8 cellular contexts compared by ENCODE assay signal in genomic region chr1:52726265-52727113, GRCh38. TPM values are rescaled to one million over a fixed set of nuclear protein-coding genes. Genes with fewer than 3 reads are reported as not detected.
DNase-seq lines count a peak whose midpoint lies in the region; ATAC-seq, FAIRE-seq and TF ChIP-seq lines count a peak whose summit lies in the region.

Gene ZYG11B (plus strand): TSS chr1:52726453. CDS start chr1:52726654, 201 bp downstream.

- BruUV-seq in IMR-90 (replicated peaks; lab: Mats Ljungman, UMichigan) (no TSS peak), OCI-LY7 (replicated peaks; lab: Mats Ljungman, UMichigan) (no TSS peak)

- H3K9me2 ChIP-seq in OCI-LY7 (ENCODE audit: insufficient read depth, low read length) = no peaks in the 10 kb centered on the region

- in situ Hi-C loops in IMR-90 (cut with MboI; ENCODE audit: low sequenced_read_pairs) = no loop called here

- FAIRE-seq in D721Med (lab: Jason Lieb, UNC) = no peak

- H3K27ac ChIP-seq in IMR-90 (ENCODE audit: insufficient read depth, low read length) (peak within 1 kb of the TSS; percentile 66), OCI-LY7 (ENCODE audit: low read depth, low read length, poor library complexity, severe bottlenecking) (no peak within 1 kb of the TSS)

- H4K8ac ChIP-seq in IMR-90 (ENCODE audit: low read depth in 2 of 2, low read length in 2 of 2) = peak within 1 kb of the TSS; percentile 52 to 98

- intact Hi-C loops in IMR-90 (cut with micrococcal nuclease) (no loop called here), OCI-LY7 (cut with micrococcal nuclease; ENCODE audit: unreplicated experiment) (loop anchor here (2.0 kb wide), 1 partner anchor 24 kb away; no protein-coding TSS in a partner anchor)

- H3K9me3 ChIP-seq in IMR-90 (ENCODE audit: control insufficient read depth, insufficient read depth, low read length) = no peaks in the 10 kb centered on the region
- H3K9me3 ChIP-seq in OCI-LY7 (ENCODE audit: low read length) = no peaks in the 10 kb centered on the region
- H3K9me3 ChIP-seq in mononuclear cell (ENCODE audit: low read depth, low read length) = no peaks in the 10 kb centered on the region

- ATAC-seq in GM21528 (IDR thresholded peaks at IDR 0.05; ENCODE audit: low FRiP score, unreplicated experiment) = peak; percentile 86
- ATAC-seq in IMR-90 (ENCODE audit: low read depth) = peak; percentile 97

- H2AFZ ChIP-seq in IMR-90 (replicated peaks; ENCODE audit: low read length, poor library complexity) = peak within 1 kb of the TSS; percentile 95
- H2AFZ ChIP-seq in OCI-LY7 (ENCODE audit: low read length) = peak within 1 kb of the TSS; percentile 98

- peak within 1 kb of the TSS; percentile 88; the same call in 1 of the 2 replicates for H2BK20ac ChIP-seq in IMR-90 (ENCODE audit: low read depth, low read length)

- H3K4me3 ChIP-seq in IMR-90 (ENCODE audit: insufficient read depth, low read depth, low read length) (peak within 1 kb of the TSS; percentile 94), OCI-LY7 (ENCODE audit: low read depth, low read length, poor library complexity, severe bottlenecking) (peak within 1 kb of the TSS; percentile 82), mononuclear cell (ENCODE audit: low read length) (peak within 1 kb of the TSS; percentile 71)

- H3K56ac ChIP-seq in IMR-90 (ENCODE audit: extremely low read depth, insufficient read depth, low read length) = peak within 1 kb of the TSS; percentile 75

- 0% methylated on average over 25 of the region's 59 CpGs; no CpG with 5 or more reads in 1 of the 2 experiments for WGBS in IMR-90 (ENCODE audit: extremely low coverage in 2 of 2, insufficient read length in 1 of 2), 2 experiments

- peak within 1 kb of the TSS; percentile 65 for H4K91ac ChIP-seq in IMR-90 (ENCODE audit: insufficient read depth, low read depth, low read length)

- H4K5ac ChIP-seq in IMR-90 (ENCODE audit: low read depth, low read length) = peak within 1 kb of the TSS; percentile 96; the same call in 1 of the 2 replicates

- no peak for TF ChIP-seq POLR2A in IMR-90 (IDR thresholded peaks at IDR 0.05; ENCODE audit: low read depth, low read length)

- peak within 1 kb of the TSS; percentile 99 for H2AK9ac ChIP-seq in IMR-90 (replicated peaks; ENCODE audit: low read depth, low read length, poor library complexity)

- H4K20me1 ChIP-seq in IMR-90 (ENCODE audit: insufficient read depth, low read length) (peaks cover 39% of the 10 kb centered on the region), OCI-LY7 (ENCODE audit: insufficient read depth, low read length) (no peaks in the 10 kb centered on the region)

- H3K14ac ChIP-seq in IMR-90 (replicated peaks; ENCODE audit: low read depth, low read length) = peak within 1 kb of the TSS; percentile 92

- TF ChIP-seq CTCF in D721Med (IDR thresholded peaks at IDR 0.05; ENCODE audit: insufficient read depth, missing control alignments) (no peak), IMR-90 (conservative IDR thresholded peaks at IDR 0.05; ENCODE audit: low read depth, low read length) (no peak), OCI-LY7 (conservative IDR thresholded peaks at IDR 0.05; ENCODE audit: low read length) (no peak)

- H3K27me3 ChIP-seq in IMR-90 (ENCODE audit: control insufficient read depth, insufficient read depth, low read length) (no peaks in the 10 kb centered on the region), mononuclear cell (ENCODE audit: insufficient read depth, low read length) (no peaks in the 10 kb centered on the region)

- H3K4me2 ChIP-seq in IMR-90 (ENCODE audit: low read depth, low read length) (peak within 1 kb of the TSS; percentile 100), OCI-LY7 (ENCODE audit: low read length) (peak within 1 kb of the TSS; percentile 92)

- no peaks in the 10 kb centered on the region for H3K36me3 ChIP-seq in IMR-90 (ENCODE audit: control insufficient read depth, insufficient read depth, low read length)
- no peaks in the 10 kb centered on the region for H3K36me3 ChIP-seq in OCI-LY7 (ENCODE audit: insufficient read depth, low read length)

- peak within 1 kb of the TSS; percentile 69 for H2BK5ac ChIP-seq in IMR-90 (ENCODE audit: low read depth, low read length, poor library complexity, severe bottlenecking)

- peak within 1 kb of the TSS; percentile 52; the same call in 1 of the 2 replicates for H2AK5ac ChIP-seq in IMR-90 (ENCODE audit: low read depth, low read length)

- DNase-seq in D721Med (ENCODE audit: insufficient read length, low spot score) (peak; percentile 86), IMR-90 (peak; percentile 76), OCI-LY7 (ENCODE audit: low spot score) (peak; percentile 91), activated T-cell treated with anti-CD3 and anti-CD28 coated beads for 1 hour (ENCODE audit: low read depth) (peak; percentile 84), epidermal melanocyte (ENCODE audit: insufficient read length, low spot score) (peak; percentile 98)
- DNase-seq in stimulated activated CD8-positive, alpha-beta memory T cell treated with anti-CD3 and anti-CD28 coated beads, Interleukin-4, amount 100 ng/mL, for 1 hour (ENCODE audit: low read depth in 2 of 2, low spot score in 1 of 2) = peak; percentile 76 to 84

- H2BK15ac ChIP-seq in IMR-90 (ENCODE audit: low read depth, low read length) = peak within 1 kb of the TSS; percentile 27; the same call in 1 of the 3 replicates

- H3K4me1 ChIP-seq in IMR-90 (ENCODE audit: control insufficient read depth, insufficient read depth, low read length) (peaks cover 7% of the 10 kb centered on the region), OCI-LY7 (ENCODE audit: insufficient read depth, low read length, poor library complexity, severe bottlenecking) (peaks cover 16% of the 10 kb centered on the region), mononuclear cell (ENCODE audit: insufficient read depth, low read length) (peaks cover 28% of the 10 kb centered on the region)

- CTCF ChIA-PET in IMR-90 (lab: Yijun Ruan, JAX) = interaction anchor here (0.6 kb wide), 1 partner anchor 19 kb away, joined by 3 read pairs; no protein-coding TSS in a partner anchor
- CTCF ChIA-PET in OCI-LY7 (lab: Charles Lee; ENCODE audit: unreplicated experiment) = interaction anchor here (0.7 kb wide), 1 partner anchor 22 kb away, joined by 4 read pairs; no protein-coding TSS in a partner anchor

- H3K9me1 ChIP-seq in IMR-90 (ENCODE audit: insufficient read depth, low read length) = peaks cover 5% of the 10 kb centered on the region; the same call in 1 of the 2 replicates

- POLR2A ChIA-PET in IMR-90 (lab: Charles Lee; ENCODE audit: unreplicated experiment) (interaction anchor here (0.6 kb wide), 1 partner anchor 101 kb away, joined by 8 read pairs; no protein-coding TSS in a partner anchor), OCI-LY7 (lab: Charles Lee) (interaction anchor here (0.6 to 1.6 kb wide), 12 partner anchors 11 to 1723 kb away, joined by 3 to 8 read pairs (median 4); partner anchors contain the start of genes COA7 and TUT4)

- no peak for TF ChIP-seq RAD21 in IMR-90 (IDR thresholded peaks at IDR 0.05; ENCODE audit: low read length)

- H3K4ac ChIP-seq in IMR-90 (ENCODE audit: low read depth, low read length) = peak within 1 kb of the TSS; percentile 94

- H3K79me1 ChIP-seq in IMR-90 (ENCODE audit: low read depth in 1 of 2, low read length in 2 of 2) = peaks cover 21 to 46% of the 10 kb centered on the region in 2 experiments; a peak in 3 of 4 replicates

- peak within 1 kb of the TSS; percentile 85; the same call in 1 of the 2 replicates for H3K18ac ChIP-seq in IMR-90 (ENCODE audit: low read depth, low read length)

- peak within 1 kb of the TSS; percentile 85 for H2BK120ac ChIP-seq in IMR-90 (ENCODE audit: low read depth, low read length)

- H3K23ac ChIP-seq in IMR-90 (ENCODE audit: low read depth, low read length) = peak within 1 kb of the TSS; percentile 95

- peaks cover 13% of the 10 kb centered on the region; the same call in 1 of the 2 replicates for H3K79me2 ChIP-seq in OCI-LY7 (ENCODE audit: insufficient read depth, low read depth, low read length)

- peak within 1 kb of the TSS; percentile 90 for H3K9ac ChIP-seq in IMR-90 (ENCODE audit: low read depth, low read length)

- dilution Hi-C loops in IMR-90 (cut with HindIII; ENCODE audit: low sequenced_read_pairs, unreplicated experiment) = no loop called here

TF ChIP-seq in IMR-90, 13 proteins besides CTCF, POLR2A, EP300 and RAD21:
- 0 out of 2 replicates have a peak, but pooled peaks have one; percentile 52 for TF ChIP-seq MAZ (IDR thresholded peaks at IDR 0.05; ENCODE audit: borderline replicate concordance, low read depth, low read length)
- no peak for TF ChIP-seq NFE2L2 (IDR thresholded peaks at IDR 0.05; ENCODE audit: low read depth, low read length)
- TF ChIP-seq MXI1 (IDR thresholded peaks at IDR 0.05; ENCODE audit: borderline replicate concordance, low read depth, low read length) = no peak
- TF ChIP-seq SMC3 (IDR thresholded peaks at IDR 0.05; ENCODE audit: low read depth, low read length) = no peak
- TF ChIP-seq CEBPB (IDR thresholded peaks at IDR 0.05; ENCODE audit: low read depth, low read length) = no peak
- TF ChIP-seq CHD1 (IDR thresholded peaks at IDR 0.05; ENCODE audit: low read depth, low read length) = no peak
- TF ChIP-seq RFX5 (IDR thresholded peaks at IDR 0.05; ENCODE audit: low read depth, low read length) = no peak

RNA-seq across cellular contexts. Expression of gene ZYG11B, which starts in this region (rescaled TPM):
- total RNA-seq in IMR-90 (2012; rRNA removed) (46.1 and 55.2 TPM in 2 replicates), OCI-LY7 (2022) (13.9 and 15.9 TPM in 2 replicates), mononuclear cell (31.1 TPM)
- 6.5 and 8.1 TPM in 2 replicates for polyA plus RNA-seq in IMR-90 (2012; rRNA removed)
- 3.3 and 4.1 TPM in 2 replicates for polyA plus RNA-seq in IMR-90 (2012; cell fraction: cytosol; rRNA removed)
- polyA plus RNA-seq in IMR-90 (2012; cell fraction: nucleus; rRNA removed; ENCODE audit: low replicate concordance) = 2.7 and 7.7 TPM in 2 replicates
- total RNA-seq in OCI-LY7 (2014; rRNA removed; shearing (Covaris generic)) = 8.5 and 11.2 TPM in 2 replicates
